In the genomic region with DNA sequence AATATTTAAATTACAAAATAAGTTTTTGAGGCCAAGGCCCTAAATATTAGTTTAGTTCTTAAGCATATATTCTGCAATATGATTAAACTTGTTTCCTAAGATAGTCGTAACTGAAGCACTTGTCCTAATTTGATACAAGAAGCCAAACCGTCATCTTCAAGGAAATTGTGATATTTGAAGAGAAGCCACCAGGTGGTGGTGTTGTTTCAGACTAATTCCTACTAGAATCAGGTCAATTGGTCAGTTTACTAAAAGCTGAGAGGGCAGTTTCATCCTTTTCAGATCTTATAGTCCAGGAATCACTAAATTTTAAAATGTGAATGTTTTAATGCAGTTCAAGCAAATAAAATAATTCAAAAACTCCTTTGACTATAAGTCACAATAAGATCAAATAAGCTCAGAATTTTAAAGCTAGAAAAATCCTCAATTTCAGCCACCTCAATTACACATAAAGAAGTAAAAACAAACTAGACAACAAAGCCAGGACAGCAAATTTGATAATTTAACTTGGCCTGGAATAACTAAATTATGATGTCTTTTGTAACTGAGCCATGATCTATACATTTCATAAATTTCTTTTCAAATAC, we compare ENCODE assay signal across 8 cellular contexts. TPM values are rescaled to one million over a fixed set of nuclear protein-coding genes. Genes with fewer than 3 reads are reported as not detected.
DNase-seq lines count a peak whose midpoint lies in the region; ATAC-seq and TF ChIP-seq lines count a peak whose summit lies in the region.

No MANE protein-coding gene starts in this region.

- H3K36me3 ChIP-seq in SU-DHL-6 (ENCODE audit: low read length), result no peaks in the 10 kb centered on the region

- no peak overlapping the region for H2AFZ ChIP-seq in SU-DHL-6 (ENCODE audit: low read depth, low read length, severe bottlenecking)

- no peak overlapping the region for H3K4me3 ChIP-seq in SU-DHL-6 (ENCODE audit: insufficient read depth, low read length, poor library complexity, severe bottlenecking)
- no peak overlapping the region for H3K4me3 ChIP-seq in fibroblast of the aortic adventitia (ENCODE audit: low read depth, low read length)

- no peaks in the 10 kb centered on the region for H3K9me2 ChIP-seq in SU-DHL-6 (replicated peaks; ENCODE audit: insufficient read depth, low read length)

- peak; percentile 67 for TF ChIP-seq CTCF in SU-DHL-6 (IDR thresholded peaks at IDR 0.05; ENCODE audit: insufficient read depth, low read length, poor library complexity, severe bottlenecking)
- TF ChIP-seq CTCF in fibroblast of the aortic adventitia (IDR thresholded peaks at IDR 0.05; ENCODE audit: insufficient read depth, low read length), result peak; percentile 60

- no peaks in the 10 kb centered on the region for H3K9me3 ChIP-seq in SU-DHL-6 (ENCODE audit: insufficient read depth, low read length)

- H4K20me1 ChIP-seq in SU-DHL-6 (ENCODE audit: low read depth, low read length), result no peaks in the 10 kb centered on the region

- H3K79me2 ChIP-seq in SU-DHL-6 (ENCODE audit: insufficient read depth, low read length), result no peaks in the 10 kb centered on the region

- DNase-seq in DMS114 treated with DMSO at 0.1 percent for 48 hours (lab: John Stamatoyannopoulos, UW; ENCODE audit: unreplicated experiment) (peak; percentile 71), NCI-H1417 treated with DMSO at 0.1 percent for 48 hours (lab: John Stamatoyannopoulos, UW) (peak; percentile 48), fibroblast of the aortic adventitia (ENCODE audit: low read depth) (peak; percentile 75), pons (ENCODE audit: low spot score) (peak; percentile 82)

- H3K27ac ChIP-seq in SU-DHL-6 (ENCODE audit: low read depth, low read length), result no peak overlapping the region

- no peaks in the 10 kb centered on the region for H3F3A ChIP-seq in SU-DHL-6 (ENCODE audit: insufficient read depth)

- peak; percentile 68 for ATAC-seq in GM19395 (IDR thresholded peaks at IDR 0.05; ENCODE audit: unreplicated experiment)
- ATAC-seq in GM18870 (IDR thresholded peaks at IDR 0.05; ENCODE audit: unreplicated experiment), result no peak
- ATAC-seq in GM21528 (IDR thresholded peaks at IDR 0.05; ENCODE audit: low FRiP score, unreplicated experiment), result no peak

- H3K4me2 ChIP-seq in SU-DHL-6 (ENCODE audit: low read depth, low read length, poor library complexity, severe bottlenecking), result no peak overlapping the region

- H3K27me3 ChIP-seq in SU-DHL-6 (ENCODE audit: low read length), result no peaks in the 10 kb centered on the region

- H3K9ac ChIP-seq in SU-DHL-6 (ENCODE audit: low read length), result no peak overlapping the region

RNA-seq across cellular contexts. Expression of gene ARL1, which starts 7.1 kb away (rescaled TPM):
- total RNA-seq in fibroblast of the aortic adventitia (ENCODE audit: low replicate concordance), result 83.0 and 122 TPM in 2 replicates
